ENCODE assay signal across 8 cellular contexts in genomic region chr7:45203947-45204445, GRCh38.
DNase-seq lines count a peak whose midpoint lies in the region; ATAC-seq, FAIRE-seq and TF ChIP-seq lines count a peak whose summit lies in the region.

No MANE protein-coding gene starts in this region.

- peak overlapping the region; percentile 57; the same call in 1 of the 2 replicates for H3K27ac ChIP-seq in MM.1S (ENCODE audit: low read length)

- no peaks in the 10 kb centered on the region for H3K79me2 ChIP-seq in MM.1S (ENCODE audit: low read length)

- no peaks in the 10 kb centered on the region for H3K27me3 ChIP-seq in MM.1S (replicated peaks; ENCODE audit: insufficient read depth, low read length)

- no peak for TF ChIP-seq CTCF in MM.1S (IDR thresholded peaks at IDR 0.05; ENCODE audit: low read length)
- TF ChIP-seq CTCF in foreskin fibroblast (IDR thresholded peaks at IDR 0.05; ENCODE audit: low read depth, low read length): no peak

- H3K4me2 ChIP-seq in MM.1S (ENCODE audit: low read depth, low read length): peak overlapping the region; percentile 71

- H3K9me2 ChIP-seq in MM.1S (replicated peaks; ENCODE audit: insufficient read depth, low read length): no peaks in the 10 kb centered on the region

- peaks cover 20% of the 10 kb centered on the region for H3K4me1 ChIP-seq in MM.1S (ENCODE audit: low read length)

- H2AFZ ChIP-seq in MM.1S (ENCODE audit: low read length): peak overlapping the region; percentile 46

- H3K4me3 ChIP-seq in MM.1S (ENCODE audit: low read length) (peak overlapping the region; percentile 52), foreskin fibroblast (ENCODE audit: low read depth in 1 of 2, low read length in 2 of 2) (peak overlapping the region; percentile 6 to 48)

- FAIRE-seq in HTR-8/SVneo (lab: Jason Lieb, UNC): no peak

- no peaks in the 10 kb centered on the region for H3K9me3 ChIP-seq in MM.1S (replicated peaks; ENCODE audit: insufficient read depth, low read length)

- DNase-seq in EH (ENCODE audit: low read depth) (peak; percentile 53), MM.1S (peak; percentile 88), foreskin fibroblast (peak; percentile 23 to 72), amygdala (lab: John Stamatoyannopoulos, UW) (no peak), NCI-H1092 (lab: John Stamatoyannopoulos, UW) (no peak), C1 segment of cervical spinal cord (lab: John Stamatoyannopoulos, UW) (no peak), HTR-8/SVneo (ENCODE audit: insufficient read length, low spot score) (no peak)

- H3K36me3 ChIP-seq in MM.1S (replicated peaks; ENCODE audit: insufficient read depth, low read length): no peaks in the 10 kb centered on the region

- H3F3A ChIP-seq in MM.1S (ENCODE audit: insufficient read depth, low read length): peaks cover 13% of the 10 kb centered on the region

- ATAC-seq in GM21390 (IDR thresholded peaks at IDR 0.05; ENCODE audit: unreplicated experiment): peak; percentile 95

- no peaks in the 10 kb centered on the region for H4K20me1 ChIP-seq in MM.1S (ENCODE audit: insufficient read depth, low read length)

- H3K9ac ChIP-seq in MM.1S (ENCODE audit: low read length): peak overlapping the region; percentile 14; the same call in 1 of the 2 replicates

Comparison
In these comparisons a context has a peak if more than half of its experiments do, and no peak if none do; other contexts are left out.
1. DNase-seq: peak in EH (single experiment), MM.1S (single experiment) and foreskin fibroblast (2 of 2); none in amygdala (0 of 56), NCI-H1092 (single experiment), C1 segment of cervical spinal cord (0 of 14) and HTR-8/SVneo (single experiment).